17 cellular contexts compared by ENCODE assay signal in the genomic region with DNA sequence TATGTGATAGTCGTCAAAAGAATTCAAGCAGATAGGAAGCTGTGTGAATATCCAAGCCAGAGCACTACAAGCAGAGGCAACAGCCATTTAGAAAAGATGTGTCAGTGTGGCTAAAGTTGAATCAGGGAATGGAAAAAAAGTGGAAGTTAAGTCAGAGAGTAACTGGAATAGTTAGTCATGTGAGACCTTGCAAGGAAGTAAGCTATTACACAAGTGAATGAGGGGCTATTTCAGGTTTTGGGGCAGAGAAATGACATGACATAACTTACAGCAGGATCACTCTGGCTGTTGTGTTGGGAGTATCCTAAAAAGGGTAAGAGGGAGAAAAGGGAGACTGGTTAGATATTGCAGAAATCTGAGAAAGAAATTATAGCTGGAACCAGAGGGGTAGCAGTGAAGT.
"Had no signal": no experiment of that assay in that cellular context is flagged by ENCODE, and none has a peak within 500 bp of the region (broad histone marks: within the 10 kb centered on the region; RNA-seq: fewer than 3 reads in every experiment).

No MANE protein-coding gene starts in this region.

- H3K36me3 ChIP-seq: left lung, thyroid gland, WERI-Rb-1 had no signal

- H3K27ac ChIP-seq: left lung, parathyroid adenoma, thyroid gland, WERI-Rb-1 had no signal

- H3K27me3 ChIP-seq: left lung, thyroid gland had no signal

- DNase-seq: activated CD4-positive, alpha-beta T cell treated with anti-CD3 and anti-CD28 coated beads for 4 hours; activated CD8-positive, alpha-beta T cell treated with anti-CD3 and anti-CD28 coated beads for 36 hours; activated effector memory CD4-positive, alpha-beta T cell treated with Interleukin-2 at 50 U/mL for 16 hours; activated naive CD4-positive, alpha-beta T cell treated with anti-CD3 and anti-CD28 coated beads, Interleukin-2, amount 50 U/mL, for 16 hours; activated T-cell treated with anti-CD3 and anti-CD28 coated beads, Interleukin-2, amount 50 U/mL, for 4 hours; hippocampal formation; kidney; mammary epithelial cell; naive thymus-derived CD8-positive, alpha-beta T cell; stimulated activated CD4-positive, alpha-beta T cell treated with anti-CD3 and anti-CD28 coated beads, Interleukin-2, amount 100 ng/mL, for 48 hours; stimulated activated naive B cell treated with anti-CD40 and anti-IgM and Interleukin-4, amounts not matched to agents 10 μg/mL and 1 μg/mL and 100 μg/mL, for 72 hours; T-helper 9 cell; thyroid gland; WERI-Rb-1 had no signal

- H3K9me3 ChIP-seq: thyroid gland had no signal

- H3K4me3 ChIP-seq: left lung, thyroid gland had no signal

- H3K4me1 ChIP-seq: left lung, parathyroid adenoma, thyroid gland had no signal

- ATAC-seq: activated CD8-positive, alpha-beta T cell treated with anti-CD3 and anti-CD28 coated beads for 36 hours; activated T-cell treated with anti-CD3 and anti-CD28 coated beads, Interleukin-2, amount 50 U/mL, for 4 hours; esophagus mucosa; left lung; naive thymus-derived CD8-positive, alpha-beta T cell; stimulated activated naive B cell treated with anti-CD40 and anti-IgM and Interleukin-4, amounts not matched to agents 10 μg/mL and 1 μg/mL and 100 μg/mL, for 72 hours had no signal
